In the genomic region with DNA sequence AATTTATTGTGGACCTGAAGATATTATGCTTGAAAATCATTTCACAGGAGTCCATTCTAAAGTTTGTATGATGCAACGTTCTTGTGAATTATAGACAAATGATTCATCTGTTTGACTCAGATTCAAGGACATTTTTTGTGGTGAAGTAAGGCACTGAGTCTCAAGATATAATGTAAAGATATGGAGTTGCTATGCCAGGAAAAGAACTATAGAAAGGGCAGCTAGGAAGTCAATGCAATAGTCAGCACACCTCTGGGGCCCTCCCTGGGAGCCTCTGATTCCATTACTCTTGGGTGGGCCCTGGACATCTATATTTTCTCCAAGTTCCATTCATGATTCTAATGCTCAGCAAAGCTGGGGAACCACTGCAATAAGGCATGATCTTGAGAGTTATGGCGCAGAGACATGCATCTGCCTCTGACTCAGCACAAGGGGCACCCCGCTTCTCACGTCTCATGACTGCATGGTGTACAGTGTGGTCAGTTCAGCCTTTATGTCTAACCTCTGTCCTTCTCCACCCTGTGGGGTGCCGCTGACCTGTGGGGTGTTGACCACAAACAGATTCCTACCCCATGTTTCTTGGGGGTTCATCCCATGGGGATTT, we compare ENCODE assay signal across 9 cellular contexts. TPM values are rescaled to one million over a fixed set of nuclear protein-coding genes. Genes with fewer than 3 reads are reported as not detected.
DNase-seq lines count a peak whose midpoint lies in the region; ATAC-seq, FAIRE-seq and TF ChIP-seq lines count a peak whose summit lies in the region.
"Had no signal": no experiment of that assay in that cellular context is flagged by ENCODE, and none has a peak within 500 bp of the region (broad histone marks: within the 10 kb centered on the region; RNA-seq: fewer than 3 reads in every experiment).

No MANE protein-coding gene starts in this region.

- no peaks in the 10 kb centered on the region for H3K27me3 ChIP-seq in adipocyte (replicated peaks; ENCODE audit: control insufficient read depth, insufficient read depth, low read length)

- H3K9me3 ChIP-seq in adipocyte (ENCODE audit: control insufficient read depth, low read length) = peaks cover 3% of the 10 kb centered on the region

- no peak overlapping the region for H3K9ac ChIP-seq in adipocyte (ENCODE audit: low read length)

- ATAC-seq in left colon (no peak), HG03159 (IDR thresholded peaks at IDR 0.05; ENCODE audit: unreplicated experiment) (no peak)

- H3K4me3 ChIP-seq in HFF-Myc (replicated peaks; ENCODE audit: low read depth, low read length) (no peak overlapping the region), adipocyte (ENCODE audit: low read length) (peak overlapping the region; percentile 53)

- H3K36me3 ChIP-seq in adipocyte (ENCODE audit: control insufficient read depth, insufficient read depth, low read length, severe bottlenecking) = no peaks in the 10 kb centered on the region

- TF ChIP-seq CTCF in HFF-Myc (IDR thresholded peaks at IDR 0.05; ENCODE audit: low read depth, low read length, missing control alignments) = no peak

- no peak for FAIRE-seq in GM12892 (lab: Jason Lieb, UNC)

- H3K4me1 ChIP-seq in adipocyte (ENCODE audit: control insufficient read depth, insufficient read depth, low read length) = peaks cover 28% of the 10 kb centered on the region

- intact Hi-C loops in left colon (cut with DNase I, micrococcal nuclease) = no loop called here

- peak; percentile 63 for DNase-seq in AG08395 (ENCODE audit: low spot score)
- peak; percentile 36 for DNase-seq in HFF-Myc (ENCODE audit: extremely low read depth, low read depth)
- peak; percentile 95 for DNase-seq in adipocyte (ENCODE audit: low read depth)
- peak; percentile 67 for DNase-seq in kidney tubule cell (ENCODE audit: low spot score)
- no peak for DNase-seq in SKM-1 treated with dmso at 0.1 percent for 144 hours (lab: John Stamatoyannopoulos, UW; ENCODE audit: unreplicated experiment)
- no peak for DNase-seq in GM12892 (ENCODE audit: insufficient read length)
- DNase-seq in left colon = no peak
- DNase-seq: endodermal cell had no signal

- no peak for TF ChIP-seq POLR2A in GM12892 (IDR thresholded peaks at IDR 0.05; ENCODE audit: low read depth, low read length)

RNA-seq across cellular contexts. Expression of gene ETS2, which starts 34.1 kb away (rescaled TPM):
- polyA plus RNA-seq in GM12892 (2012; ENCODE audit: missing spikeins) = 3.3 TPM
- total RNA-seq in left colon = 100 to 1,000 TPM; 158 to 274 TPM

Comparison
In these comparisons a context has a peak if more than half of its experiments do, and no peak if none do; other contexts are left out.
1. DNase-seq: peak in AG08395 (single experiment), HFF-Myc (single experiment), adipocyte (single experiment) and kidney tubule cell (single experiment); none in SKM-1 treated with dmso at 0.1 percent for 144 hours (single experiment), GM12892 (single experiment) and left colon (0 of 2).